ENCODE assay signal across 10 cellular contexts in genomic region chr18:295756-296155, GRCh38.
"Had no signal": no experiment of that assay in that cellular context is flagged by ENCODE, and none has a peak within 500 bp of the region (broad histone marks: within the 10 kb centered on the region; RNA-seq: fewer than 3 reads in every experiment).

No MANE protein-coding gene starts in this region.

- H3K9me3 ChIP-seq: esophagus muscularis mucosa, gastroesophageal sphincter had no signal

- ATAC-seq: gastroesophageal sphincter; left lobe of liver; natural killer cell treated with Interleukin-12 subunit alpha and Interleukin-12 subunit beta and Interleukin-15 and Interleukin-18, amount 100 ng/mL, for 72 hours had no signal

- H3K27me3 ChIP-seq: esophagus muscularis mucosa, gastroesophageal sphincter had no signal

- H3K27ac ChIP-seq: esophagus muscularis mucosa, gastroesophageal sphincter had no signal

- DNase-seq: activated CD4-positive, alpha-beta T cell treated with anti-CD3 and anti-CD28 coated beads, Interleukin-2, amount 10 ng/mL, durations not matched to agents 24 days and 14 days; activated CD4-positive, CD25-positive, alpha-beta regulatory T cell; activated naive CD4-positive, alpha-beta T cell treated with Interleukin-2 at 50 U/mL for 16 hours; aorta; islet precursor cell; nucleus accumbens had no signal

- H3K4me3 ChIP-seq: esophagus muscularis mucosa, gastroesophageal sphincter had no signal

- H3K36me3 ChIP-seq: esophagus muscularis mucosa, gastroesophageal sphincter had no signal

- H3K4me1 ChIP-seq: esophagus muscularis mucosa, gastroesophageal sphincter had no signal
